In the genomic region with DNA sequence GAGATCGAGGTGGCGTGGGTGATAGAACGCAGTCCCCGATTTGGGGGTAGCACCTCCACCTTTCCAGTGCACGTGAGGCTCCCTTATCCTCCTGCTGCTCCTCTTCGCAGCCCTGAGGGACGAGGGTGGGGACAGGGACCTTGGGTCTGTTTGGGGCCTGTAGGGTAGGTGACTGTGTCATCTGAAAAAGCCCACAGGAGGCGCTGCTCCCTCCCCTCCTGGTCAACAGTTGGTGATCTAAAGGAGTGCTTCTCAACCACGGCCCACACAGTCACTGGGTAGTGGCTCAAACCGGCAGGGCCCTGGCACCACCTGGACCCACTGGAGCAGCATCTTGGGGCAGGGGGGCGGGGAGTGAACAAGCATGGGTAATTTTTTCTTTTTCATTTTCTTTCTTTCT, we compare ENCODE assay signal across 15 cellular contexts. TPM values are rescaled to one million over a fixed set of nuclear protein-coding genes. Genes with fewer than 3 reads are reported as not detected.
DNase-seq lines count a peak whose midpoint lies in the region; ATAC-seq, FAIRE-seq and TF ChIP-seq lines count a peak whose summit lies in the region.
"Had no signal": no experiment of that assay in that cellular context is flagged by ENCODE, and none has a peak within 500 bp of the region (broad histone marks: within the 10 kb centered on the region; RNA-seq: fewer than 3 reads in every experiment).

No MANE protein-coding gene starts in this region.

- H3K23me2 ChIP-seq in H1 (ENCODE audit: low read depth, low read length): no peaks in the 10 kb centered on the region

- in situ Hi-C loops in HepG2 (cut with HindIII; ENCODE audit: extremely low pct_ligation_motif_present, low pct_unique_long_range_greater_than_20kb): no loop called here

- H3K4ac ChIP-seq in H1 (replicated peaks; ENCODE audit: insufficient read length, low read depth, low read length): no peak overlapping the region

- H3K4me1 ChIP-seq in HepG2 (ENCODE audit: insufficient read depth, low read length) (no peaks in the 10 kb centered on the region), right lobe of liver (no peaks in the 10 kb centered on the region), Karpas-422 (ENCODE audit: low read length) (peaks cover 98% of the 10 kb centered on the region), H1 (replicated peaks in 1 of 4; ENCODE audit: control insufficient read depth in 3 of 4, insufficient read depth in 4 of 4, low read length in 3 of 4) (peaks cover 0 to 9% (median 3%) of the 10 kb centered on the region in 4 experiments; a peak in 4 of 7 replicates)

- no peak for DNase-seq in HepG2 (ENCODE audit: low spot score)
- DNase-seq in right lobe of liver: no peak
- DNase-seq in Karpas-422: peak; percentile 89
- peak in 1 of 2 experiments; percentile 69 for DNase-seq in H1 (ENCODE audit: low read depth in 1 of 2, low spot score in 2 of 2)
- DNase-seq in NCI-H524 (lab: John Stamatoyannopoulos, UW): no peak
- no peak for DNase-seq in effector CD8-positive, alpha-beta T cell (lab: John Stamatoyannopoulos, UW)
- DNase-seq: activated T-cell treated with anti-CD3 and anti-CD28 coated beads, Interleukin-2, amount 50 U/mL, for 72 hours; KG1; NCI-H187 treated with DMSO at 0.1 percent for 48 hours; psoas muscle; stimulated activated CD8-positive, alpha-beta memory T cell treated with anti-CD3 and anti-CD28 coated beads, Interleukin-4, amount 100 ng/mL, for 48 hours had no signal

- H3K4me3 ChIP-seq in HepG2 (replicated peaks in 1 of 3; ENCODE audit: insufficient read depth in 1 of 3, low read depth in 2 of 3, low read length in 3 of 3) (no peak overlapping the region), right lobe of liver (no peak overlapping the region), Karpas-422 (ENCODE audit: low read length) (no peak overlapping the region), H1 (ENCODE audit: extremely low read depth in 1 of 4, insufficient read depth in 2 of 4, low read depth in 3 of 4, low read length in 4 of 4) (no peak overlapping the region)
- H3K4me3 ChIP-seq: psoas muscle had no signal

- no peak for TF ChIP-seq POLR2A in HepG2 (IDR thresholded peaks at IDR 0.05; ENCODE audit: insufficient read depth in 1 of 2, low read depth in 2 of 2, low read length in 2 of 2)
- TF ChIP-seq POLR2A in right lobe of liver (IDR thresholded peaks at IDR 0.05): no peak
- TF ChIP-seq POLR2A in H1 (IDR thresholded peaks at IDR 0.05; ENCODE audit: control extremely low read depth in 1 of 2, low read depth in 2 of 2, low read length in 2 of 2): no peak

- peaks cover 0 to 53% of the 10 kb centered on the region in 2 experiments; a peak in 4 of 5 replicates for H3K27me3 ChIP-seq in HepG2 (ENCODE audit: control insufficient read depth in 1 of 2, insufficient read depth in 2 of 2, low read length in 2 of 2)
- H3K27me3 ChIP-seq in right lobe of liver: no peaks in the 10 kb centered on the region
- no peaks in the 10 kb centered on the region for H3K27me3 ChIP-seq in Karpas-422 (ENCODE audit: low read length)
- H3K27me3 ChIP-seq in H1 (replicated peaks in 1 of 4; ENCODE audit: control insufficient read depth in 3 of 4, extremely low read depth in 1 of 4, insufficient read depth in 3 of 4, low read length in 3 of 4): peaks cover 3 to 19% (median 9%) of the 10 kb centered on the region in 4 experiments

- H2BK20ac ChIP-seq in H1 (ENCODE audit: low read length): no peak overlapping the region

- no peak overlapping the region for H3K56ac ChIP-seq in H1 (replicated peaks; ENCODE audit: insufficient read length, low read depth, low read length)

- TF ChIP-seq RAD21 in HepG2 (CRISPR knock-in tag; IDR thresholded peaks at IDR 0.05) (no peak), H1 (IDR thresholded peaks at IDR 0.05 in 1 of 2, conservative IDR thresholded peaks at IDR 0.05 in 1 of 2; ENCODE audit: low read depth in 2 of 2, low read length in 2 of 2) (peak; percentile 33 to 50; a peak in 3 of 4 replicates)

- no peak overlapping the region for H2BK15ac ChIP-seq in H1 (ENCODE audit: low read length)

- H2AFZ ChIP-seq in HepG2 (ENCODE audit: low read length): no peak overlapping the region
- H2AFZ ChIP-seq in Karpas-422 (ENCODE audit: low read length): no peak overlapping the region
- no peak overlapping the region for H2AFZ ChIP-seq in H1 (ENCODE audit: low read length)

- H3K18ac ChIP-seq in H1 (ENCODE audit: extremely low read depth, low read length): no peak overlapping the region

- POLR2A ChIA-PET in HepG2 (lab: Yijun Ruan, JAX): no interaction called here
- POLR2A ChIA-PET in H1 (lab: Charles Lee; ENCODE audit: partially characterized antibody): no interaction called here

- H4K20me1 ChIP-seq in HepG2 (ENCODE audit: insufficient read depth, low read length): no peaks in the 10 kb centered on the region
- H4K20me1 ChIP-seq in Karpas-422 (ENCODE audit: insufficient read depth, low read depth, low read length): peaks cover 21% of the 10 kb centered on the region
- no peaks in the 10 kb centered on the region for H4K20me1 ChIP-seq in H1 (replicated peaks in 1 of 2; ENCODE audit: control insufficient read depth in 1 of 2, insufficient read depth in 2 of 2, low read length in 2 of 2)

- no peak for TF ChIP-seq EP300 in HepG2 (IDR thresholded peaks at IDR 0.05; ENCODE audit: low read depth in 2 of 2, low read length in 2 of 2)
- TF ChIP-seq EP300 in HepG2 (CRISPR knock-in tag; IDR thresholded peaks at IDR 0.05; ENCODE audit: borderline replicate concordance): no peak
- no peak for TF ChIP-seq EP300 in H1 (IDR thresholded peaks at IDR 0.05; ENCODE audit: borderline replicate concordance in 1 of 2, low read depth in 2 of 2, low read length in 2 of 2)

- H3K9ac ChIP-seq in HepG2 (ENCODE audit: insufficient read depth, low read depth, low read length) (no peak overlapping the region), Karpas-422 (ENCODE audit: low read length) (peak overlapping the region; percentile 40), H1 (replicated peaks in 1 of 4; ENCODE audit: extremely low read depth in 1 of 4, low read depth in 3 of 4, low read length in 3 of 4) (no peak overlapping the region)

- intact Hi-C loops in HepG2 (cut with micrococcal nuclease; ENCODE audit: unreplicated experiment): no loop called here
- intact Hi-C loops in right lobe of liver (cut with DNase I): loop anchor here (10.0 kb wide), 2 partner anchors 79 to 339 kb away; no protein-coding TSS in a partner anchor

- H3K4me2 ChIP-seq in HepG2 (ENCODE audit: low read depth, low read length) (no peak overlapping the region), Karpas-422 (ENCODE audit: low read depth, low read length, poor library complexity, severe bottlenecking) (peak overlapping the region; percentile 29), H1 (ENCODE audit: insufficient read depth in 1 of 2, low read depth in 2 of 2, low read length in 2 of 2) (no peak overlapping the region)

- CTCF ChIA-PET in HepG2 (lab: Yijun Ruan, JAX; ENCODE audit: low intra/inter-chr PET ratio, low total read pairs) (no interaction called here), H1 (lab: Charles Lee; ENCODE audit: partially characterized antibody) (interaction anchor here (1.0 to 6.0 kb wide), 6 partner anchors 9 to 580 kb away, joined by 3 to 81 read pairs (median 4); a partner anchor contains a TSS)

- H3K14ac ChIP-seq in H1 (ENCODE audit: insufficient read length): no peak overlapping the region

- H2AK5ac ChIP-seq in H1 (ENCODE audit: low read depth, low read length): no peak overlapping the region

- H2BK12ac ChIP-seq in H1 (ENCODE audit: low read depth, low read length): no peak overlapping the region

- 35% methylated on average over 10 of the region's 11 CpGs for WGBS in HepG2 (ENCODE audit: low lambda C conversion rate)
- WGBS in right lobe of liver (ENCODE audit: insufficient coverage, low coverage, low lambda C conversion rate, missing lambda C conversion rate): 74% methylated on average over 6 of the region's 11 CpGs
- 73% methylated on average over 9 of the region's 11 CpGs; no CpG with 5 or more reads in 1 of the 2 experiments for WGBS in H1 (ENCODE audit: extremely low coverage in 1 of 2, insufficient coverage in 1 of 2, insufficient read length in 1 of 2, insufficient replicate concordance in 2 of 2, low coverage in 1 of 2, low lambda C conversion rate in 2 of 2, missing lambda C conversion rate in 1 of 2), 2 experiments

- H2BK120ac ChIP-seq in H1 (replicated peaks; ENCODE audit: low read depth, low read length): no peak overlapping the region

- no TSS peak for BruUV-seq in HepG2 (replicated peaks; lab: Mats Ljungman, UMichigan)

- TF ChIP-seq CTCF in HepG2 (CRISPR knock-in tag; IDR thresholded peaks at IDR 0.05) (0 out of 2 replicates have a peak, but pooled peaks have one; percentile 4), right lobe of liver (IDR thresholded peaks at IDR 0.05) (no peak), H1 (IDR thresholded peaks at IDR 0.05; ENCODE audit: control extremely low read depth in 1 of 3, insufficient read depth in 1 of 3, low read depth in 1 of 3, low read length in 3 of 3) (peak; percentile 57 to 77 (median 63))

- no peak overlapping the region for H4K91ac ChIP-seq in H1 (replicated peaks; ENCODE audit: insufficient read length, low read length)

- H4K8ac ChIP-seq in H1 (ENCODE audit: extremely low read depth, insufficient read depth, low read length): no peak overlapping the region

- FAIRE-seq in HepG2 (lab: Jason Lieb, UNC) (no peak), H1 (lab: Jason Lieb, UNC) (no peak)
- FAIRE-seq: islet of Langerhans, urothelium cell line had no signal

- no peaks in the 10 kb centered on the region for H3K79me1 ChIP-seq in H1 (ENCODE audit: low read depth, low read length)

- H3K23ac ChIP-seq in H1 (ENCODE audit: insufficient read length): no peak overlapping the region

- no peak overlapping the region for H3K27ac ChIP-seq in HepG2 (ENCODE audit: extremely low read length, insufficient read depth, low read length)
- no peak overlapping the region for H3K27ac ChIP-seq in right lobe of liver
- H3K27ac ChIP-seq in Karpas-422 (ENCODE audit: low read length): peak overlapping the region; percentile 98
- H3K27ac ChIP-seq in H1 (ENCODE audit: low read depth, low read length): no peak overlapping the region
- H3K27ac ChIP-seq: psoas muscle had no signal

- no peaks in the 10 kb centered on the region for H3K79me2 ChIP-seq in HepG2 (ENCODE audit: insufficient read depth, low read length)
- H3K79me2 ChIP-seq in Karpas-422 (ENCODE audit: low read length): peaks cover 58% of the 10 kb centered on the region
- no peaks in the 10 kb centered on the region for H3K79me2 ChIP-seq in H1 (ENCODE audit: control insufficient read depth in 1 of 2, insufficient read depth in 2 of 2, low read length in 2 of 2)

- no peak overlapping the region for H2BK5ac ChIP-seq in H1 (ENCODE audit: low read depth, low read length)

- H3K9me2 ChIP-seq in Karpas-422 (replicated peaks; ENCODE audit: insufficient read depth, low read length): no peaks in the 10 kb centered on the region

- ATAC-seq in HepG2: peak; percentile 81
- no peak for ATAC-seq in right lobe of liver
- ATAC-seq in GM18907 (IDR thresholded peaks at IDR 0.05; ENCODE audit: unreplicated experiment): no peak
- ATAC-seq in GM19328 (IDR thresholded peaks at IDR 0.05; ENCODE audit: unreplicated experiment): no peak
- ATAC-seq: activated T-cell treated with anti-CD3 and anti-CD28 coated beads, Interleukin-2, amount 50 U/mL, for 72 hours; psoas muscle had no signal

- H3K36me3 ChIP-seq in HepG2 (replicated peaks in 1 of 2; ENCODE audit: control insufficient read depth in 1 of 2, insufficient read depth in 2 of 2, low read length in 2 of 2): no peaks in the 10 kb centered on the region
- H3K36me3 ChIP-seq in right lobe of liver: no peaks in the 10 kb centered on the region
- H3K36me3 ChIP-seq in Karpas-422 (ENCODE audit: insufficient read depth, low read length): peaks cover 66% of the 10 kb centered on the region
- H3K36me3 ChIP-seq in H1 (ENCODE audit: control insufficient read depth in 2 of 4, insufficient read depth in 4 of 4, low read length in 3 of 4): no peaks in the 10 kb centered on the region

- no peaks in the 10 kb centered on the region for H3K9me3 ChIP-seq in HepG2 (ENCODE audit: low read length)
- H3K9me3 ChIP-seq in right lobe of liver: no peaks in the 10 kb centered on the region
- H3K9me3 ChIP-seq in Karpas-422 (ENCODE audit: low read length): no peaks in the 10 kb centered on the region
- no peaks in the 10 kb centered on the region for H3K9me3 ChIP-seq in H1 (ENCODE audit: insufficient read depth in 2 of 2, low read depth in 1 of 2, low read length in 1 of 2)
- H3K9me3 ChIP-seq: psoas muscle had no signal

- no peak overlapping the region for H4K5ac ChIP-seq in H1 (ENCODE audit: insufficient read length, low read depth, low read length)

RNA-seq across cellular contexts. Expression of a gene that starts 7.1 kb away (rescaled TPM):
- total RNA-seq in HepG2 (2016; rRNA removed; fragmentation: Illumina TruSeq; extraction: Trizol) (0.07 and 0.13 TPM in 2 replicates), right lobe of liver (1 to 10 TPM in 5 of 6 experiments, under 1 TPM in 1; 0.93 to 3.6 (median 2.5) TPM)
- 0.26 and 0.30 TPM in 2 replicates for total RNA-seq in HepG2 (2016; cell fraction: cytosol; rRNA removed; fragmentation: Illumina TruSeq; extraction: Trizol; ENCODE audit: low read depth)
- 0.09 and 0.12 TPM in 2 replicates for total RNA-seq in HepG2 (2016; cell fraction: insoluble cytoplasmic fraction; rRNA removed; fragmentation: Illumina TruSeq; extraction: Trizol)
- 0.31 and 0.37 TPM in 2 replicates for total RNA-seq in HepG2 (2016; cell fraction: membrane; rRNA removed; fragmentation: Illumina TruSeq; extraction: Trizol)
- 0.22 and 0.28 TPM in 2 replicates for total RNA-seq in HepG2 (2016; cell fraction: nucleus; rRNA removed; fragmentation: Illumina TruSeq; extraction: Trizol)
- polyA plus RNA-seq in HepG2 (2011; rRNA removed) (0.71 and 1.2 TPM in 2 replicates), H1 (2011; rRNA removed) (1.2 and 1.9 TPM in 2 replicates)
- 0.46 and 0.68 TPM in 2 replicates for polyA plus RNA-seq in HepG2 (2011; cell fraction: cytosol; rRNA removed)
- polyA plus RNA-seq in HepG2 (2011; cell fraction: nucleus; rRNA removed): 1.00 and 1.5 TPM in 2 replicates
- 0.38 and 0.51 TPM in 2 replicates for polyA plus RNA-seq in HepG2 (2012)
- polyA plus RNA-seq in HepG2 (2016; cell fraction: cytosol; fragmentation: Illumina TruSeq; extraction: Trizol; ENCODE audit: low read depth): 0.01 TPM in 1 of 2 replicates, not detected in the other
- not detected in 2 replicates for polyA plus RNA-seq in HepG2 (2016; cell fraction: insoluble cytoplasmic fraction; fragmentation: Illumina TruSeq; extraction: Trizol; ENCODE audit: low read depth)
- polyA plus RNA-seq in HepG2 (2016; cell fraction: membrane; fragmentation: Illumina TruSeq; extraction: Trizol; ENCODE audit: low read depth): 0.02 TPM in 1 of 2 replicates, not detected in the other
- 0.04 TPM in 1 of 2 replicates, not detected in the other for polyA plus RNA-seq in HepG2 (2016; cell fraction: nucleus; fragmentation: Illumina TruSeq; extraction: Trizol; ENCODE audit: insufficient read depth, low read depth)
- 2.8 and 25.2 TPM in 2 replicates for polyA minus RNA-seq in HepG2 (2011; rRNA and poly(A)+ RNA removed; ENCODE audit: low replicate concordance)
- polyA minus RNA-seq in HepG2 (2011; cell fraction: cytosol; rRNA and poly(A)+ RNA removed): 0.89 and 1.2 TPM in 2 replicates
- polyA minus RNA-seq in HepG2 (2011; cell fraction: nucleus; rRNA and poly(A)+ RNA removed): 0.75 and 2.2 TPM in 2 replicates
- total RNA-seq in Karpas-422 (2014; rRNA removed; shearing (Covaris generic); ENCODE audit: low replicate concordance): 46.6 and 87.3 TPM in 2 replicates
- 3.4 and 3.6 TPM in 2 replicates for total RNA-seq in H1 (2021; fragmentation: NEBNext Ultra II Directional; extraction: Animal tissue kit (Norgen Biotek cat#: 25700))
- polyA plus RNA-seq in H1 (2011; cell fraction: cytosol; rRNA removed): 1.2 TPM
- 3.1 TPM for polyA plus RNA-seq in H1 (2011; cell fraction: nucleus; rRNA removed)
- polyA plus RNA-seq in H1 (2012, experiment 1 of 2): 1.8 to 2.6 TPM (median 1.9 TPM) in 4 replicates
- 0.97 TPM for polyA plus RNA-seq in H1 (2012, experiment 2 of 2)
- polyA plus RNA-seq in H1 (2013, experiment 1 of 2): 1.5 TPM
- polyA plus RNA-seq in H1 (2013, experiment 2 of 2): 1.3 TPM
- polyA minus RNA-seq in H1 (2011; rRNA and poly(A)+ RNA removed): 1.5 and 2.1 TPM in 2 replicates
- polyA minus RNA-seq in H1 (2011; cell fraction: cytosol; rRNA and poly(A)+ RNA removed): 2.3 TPM
- polyA minus RNA-seq in H1 (2011; cell fraction: nucleus; rRNA and poly(A)+ RNA removed): 3.8 TPM

RNA-seq across cellular contexts. Expression of a gene that starts 46.6 kb away (rescaled TPM):
- total RNA-seq in HepG2 (2016; rRNA removed; fragmentation: Illumina TruSeq; extraction: Trizol): not detected in 2 replicates
- total RNA-seq in HepG2 (2016; cell fraction: cytosol; rRNA removed; fragmentation: Illumina TruSeq; extraction: Trizol; ENCODE audit: low read depth): not detected in 2 replicates
- total RNA-seq in HepG2 (2016; cell fraction: insoluble cytoplasmic fraction; rRNA removed; fragmentation: Illumina TruSeq; extraction: Trizol): not detected in 2 replicates
- not detected in 2 replicates for total RNA-seq in HepG2 (2016; cell fraction: membrane; rRNA removed; fragmentation: Illumina TruSeq; extraction: Trizol)
- not detected in 2 replicates for total RNA-seq in HepG2 (2016; cell fraction: nucleus; rRNA removed; fragmentation: Illumina TruSeq; extraction: Trizol)
- 0.03 TPM in 1 of 2 replicates, not detected in the other for polyA plus RNA-seq in HepG2 (2011; rRNA removed)
- polyA plus RNA-seq in HepG2 (2011; cell fraction: cytosol; rRNA removed): not detected in 2 replicates
- not detected in 2 replicates for polyA plus RNA-seq in HepG2 (2011; cell fraction: nucleus; rRNA removed)
- not detected in 2 replicates for polyA plus RNA-seq in HepG2 (2012)
- not detected in 2 replicates for polyA plus RNA-seq in HepG2 (2016; cell fraction: cytosol; fragmentation: Illumina TruSeq; extraction: Trizol; ENCODE audit: low read depth)
- polyA plus RNA-seq in HepG2 (2016; cell fraction: insoluble cytoplasmic fraction; fragmentation: Illumina TruSeq; extraction: Trizol; ENCODE audit: low read depth): not detected in 2 replicates
- polyA plus RNA-seq in HepG2 (2016; cell fraction: membrane; fragmentation: Illumina TruSeq; extraction: Trizol; ENCODE audit: low read depth): not detected in 2 replicates
- polyA plus RNA-seq in HepG2 (2016; cell fraction: nucleus; fragmentation: Illumina TruSeq; extraction: Trizol; ENCODE audit: insufficient read depth, low read depth): not detected in 2 replicates
- 3.3 TPM in 1 of 2 replicates, not detected in the other for polyA minus RNA-seq in HepG2 (2011; rRNA and poly(A)+ RNA removed; ENCODE audit: low replicate concordance)
- not detected in 2 replicates for polyA minus RNA-seq in HepG2 (2011; cell fraction: cytosol; rRNA and poly(A)+ RNA removed)
- polyA minus RNA-seq in HepG2 (2011; cell fraction: nucleus; rRNA and poly(A)+ RNA removed): not detected in 2 replicates
- total RNA-seq in right lobe of liver: 1 to 10 TPM; 1.6 to 7.8 (median 4.2) TPM
- not detected in 2 replicates for total RNA-seq in Karpas-422 (2014; rRNA removed; shearing (Covaris generic); ENCODE audit: low replicate concordance)
- 5.5 and 5.7 TPM in 2 replicates for total RNA-seq in H1 (2021; fragmentation: NEBNext Ultra II Directional; extraction: Animal tissue kit (Norgen Biotek cat#: 25700))
- 2.2 and 2.5 TPM in 2 replicates for polyA plus RNA-seq in H1 (2011; rRNA removed)
- polyA plus RNA-seq in H1 (2011; cell fraction: cytosol; rRNA removed): 3.3 TPM
- polyA plus RNA-seq in H1 (2011; cell fraction: nucleus; rRNA removed): 3.8 TPM
- 4.0 to 4.8 TPM (median 4.4 TPM) in 4 replicates for polyA plus RNA-seq in H1 (2012, experiment 1 of 2)
- polyA plus RNA-seq in H1 (2012, experiment 2 of 2): 0.67 TPM
- 3.2 TPM for polyA plus RNA-seq in H1 (2013, experiment 1 of 2)
- polyA plus RNA-seq in H1 (2013, experiment 2 of 2): 4.1 TPM
- polyA minus RNA-seq in H1 (2011; rRNA and poly(A)+ RNA removed): 2.0 and 4.1 TPM in 2 replicates
- 4.7 TPM for polyA minus RNA-seq in H1 (2011; cell fraction: cytosol; rRNA and poly(A)+ RNA removed)
- polyA minus RNA-seq in H1 (2011; cell fraction: nucleus; rRNA and poly(A)+ RNA removed): 6.1 TPM

Comparison
In these comparisons a context has a peak if more than half of its experiments do, and no peak if none do; other contexts are left out.
1. CTCF ChIP-seq: peak in HepG2 (single experiment) and H1 (3 of 3); none in right lobe of liver (0 of 4).
2. RNA of a gene that starts 7.1 kb away (total RNA-seq): 46.6 to 87.3 TPM in Karpas-422; 3.4 to 3.6 TPM in H1, 0.93 to 3.6 TPM in right lobe of liver and 0.07 to 0.37 TPM in HepG2; every median in the first group is over 10 times any median in the second.